In the genomic region with DNA sequence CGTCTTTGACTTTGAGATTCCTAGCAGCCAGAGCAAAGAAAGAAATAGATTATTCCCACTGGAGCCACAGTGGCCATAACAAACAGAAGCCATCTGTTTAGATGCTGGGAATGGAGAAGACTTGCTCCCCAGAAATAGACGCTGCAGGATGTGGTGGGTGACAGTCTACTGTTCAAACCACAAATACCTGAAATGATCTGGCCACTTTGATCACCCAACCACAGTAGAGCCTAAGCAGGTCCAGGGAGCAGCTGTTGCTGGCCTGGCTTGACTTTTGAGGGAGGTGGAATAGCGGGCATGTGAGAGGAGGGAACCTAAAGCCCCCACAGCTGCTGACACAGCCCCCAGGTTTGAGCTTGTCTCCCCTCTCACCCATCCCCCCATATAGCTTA, we compare ENCODE assay signal across 7 cellular contexts. TPM values are rescaled to one million over a fixed set of nuclear protein-coding genes. Genes with fewer than 3 reads are reported as not detected.
DNase-seq lines count a peak whose midpoint lies in the region; ATAC-seq and TF ChIP-seq lines count a peak whose summit lies in the region.

No MANE protein-coding gene starts in this region.

- CTCF ChIA-PET in RWPE1 (lab: Yijun Ruan, JAX): interaction anchor here (0.6 to 2.4 kb wide), 4 partner anchors 9 to 614 kb away, joined by 3 to 8 read pairs (median 4); no protein-coding TSS in a partner anchor

- no peak for TF ChIP-seq RAD21 in liver (IDR thresholded peaks at IDR 0.05)

- no peaks in the 10 kb centered on the region for H3K27me3 ChIP-seq in liver (ENCODE audit: control insufficient read depth in 4 of 4, insufficient read depth in 4 of 4, low read length in 3 of 4)

- peaks cover 4 to 23% (median 17%) of the 10 kb centered on the region in 4 donors for H3K36me3 ChIP-seq in liver (ENCODE audit: control insufficient read depth in 4 of 4, insufficient read depth in 3 of 4, low read depth in 1 of 4, low read length in 3 of 4)

- no peak for DNase-seq in RWPE1 (ENCODE audit: low spot score)
- no peak for DNase-seq in NCI-H1694 (lab: John Stamatoyannopoulos, UW)
- DNase-seq in dermis blood vessel endothelial cell: no peak
- no peak for DNase-seq in T1000 (lab: John Stamatoyannopoulos, UW)

- ATAC-seq in GM19023 (IDR thresholded peaks at IDR 0.05; ENCODE audit: unreplicated experiment) (peak; percentile 40), HG02759 (IDR thresholded peaks at IDR 0.05; ENCODE audit: unreplicated experiment) (peak; percentile 39)

- POLR2A ChIA-PET in RWPE1 (lab: Yijun Ruan, JAX; ENCODE audit: low non-redundant PET): no interaction called here

- WGBS in liver: 88% methylated on average over 3 of the region's 3 CpGs

- no peak overlapping the region for H3K4me3 ChIP-seq in liver (ENCODE audit: low read depth in 1 of 3, low read length in 3 of 3)

- no peak overlapping the region for H3K9ac ChIP-seq in liver (ENCODE audit: low read depth in 1 of 2, low read length in 2 of 2)

- H3K27ac ChIP-seq in RWPE1: peak overlapping the region; percentile 75
- H3K27ac ChIP-seq in liver (ENCODE audit: low read depth in 1 of 2, low read length in 2 of 2): peak overlapping the region; percentile 61 to 84

- H3K9me3 ChIP-seq in liver (ENCODE audit: control insufficient read depth in 4 of 4, low read length in 3 of 4): no peaks in the 10 kb centered on the region

- H3K4me1 ChIP-seq in liver (ENCODE audit: control insufficient read depth in 4 of 4, insufficient read depth in 4 of 4, low read length in 3 of 4): peaks cover 14 to 36% (median 27%) of the 10 kb centered on the region in 4 donors

- TF ChIP-seq CTCF in RWPE1 (conservative IDR thresholded peaks at IDR 0.05; ENCODE audit: low read depth): no peak
- no peak for TF ChIP-seq CTCF in liver (IDR thresholded peaks at IDR 0.05; ENCODE audit: low read depth, low read length, missing input control)

TF ChIP-seq in liver, 16 proteins besides CTCF, POLR2A, EP300 and RAD21:
- no peak for TF ChIP-seq HNF4G (IDR thresholded peaks at IDR 0.05)
- no peak for TF ChIP-seq YY1 (IDR thresholded peaks at IDR 0.05)
- no peak for TF ChIP-seq SP1 (IDR thresholded peaks at IDR 0.05)
- TF ChIP-seq JUND (IDR thresholded peaks at IDR 0.05): no peak
- TF ChIP-seq GABPA (IDR thresholded peaks at IDR 0.05 in 1 of 2, conservative IDR thresholded peaks at IDR 0.05 in 1 of 2): no peak
- no peak for TF ChIP-seq HNF4A (conservative IDR thresholded peaks at IDR 0.05)

RNA-seq across cellular contexts. Expression of a gene that starts 38.6 kb away (rescaled TPM):
- total RNA-seq in liver: 10 to 100 TPM; 10.7 to 18.7 TPM
- polyA plus RNA-seq in liver: 1 to 10 TPM; 4.4 to 6.9 TPM
- 93.6 and 111 TPM in 2 replicates for total RNA-seq in dermis blood vessel endothelial cell
